ENCODE assay signal across 1 cellular context in genomic region chr14:55129428-55130193, GRCh38.
TF ChIP-seq lines count a peak whose summit lies in the region.

No MANE protein-coding gene starts in this region.

TF ChIP-seq in HepG2, 621 proteins besides CTCF, POLR2A, EP300 and RAD21 (continued from another document and continues in another):
- TF ChIP-seq ARID4A (CRISPR knock-in tag; IDR thresholded peaks at IDR 0.05; ENCODE audit: borderline replicate concordance) (0 out of 2 replicates have a peak, but pooled peaks have one; percentile 22), ZBTB3 (CRISPR knock-in tag; IDR thresholded peaks at IDR 0.05; ENCODE audit: borderline replicate concordance, low read depth) (no peak), EED (CRISPR knock-in tag; IDR thresholded peaks at IDR 0.05) (peak; percentile 65; the same call in 1 of the 2 replicates), ZNF20 (CRISPR knock-in tag; IDR thresholded peaks at IDR 0.05) (0 out of 2 replicates have a peak, but pooled peaks have one; percentile 13), SOX5 (CRISPR knock-in tag; IDR thresholded peaks at IDR 0.05; ENCODE audit: borderline replicate concordance) (0 out of 2 replicates have a peak, but pooled peaks have one; percentile 24), ZNF282 (IDR thresholded peaks at IDR 0.05; ENCODE audit: partially characterized antibody) (no peak), GATAD1 (CRISPR knock-in tag; IDR thresholded peaks at IDR 0.05) (no peak), ZBTB49 (CRISPR knock-in tag; IDR thresholded peaks at IDR 0.05; ENCODE audit: borderline replicate concordance) (no peak), PLSCR1 (CRISPR knock-in tag; IDR thresholded peaks at IDR 0.05; ENCODE audit: borderline replicate concordance) (no peak), BCL3 (CRISPR knock-in tag; IDR thresholded peaks at IDR 0.05) (peak; percentile 54; the same call in 1 of the 2 replicates), CENPT (CRISPR knock-in tag; IDR thresholded peaks at IDR 0.05; ENCODE audit: low read depth) (0 out of 2 replicates have a peak, but pooled peaks have one; percentile 25), MTERF4 (CRISPR knock-in tag; IDR thresholded peaks at IDR 0.05) (peak; percentile 48; the same call in 1 of the 2 replicates), ZMYM4 (CRISPR knock-in tag; IDR thresholded peaks at IDR 0.05) (peak; percentile 10; the same call in 1 of the 2 replicates), TFAP4 (IDR thresholded peaks at IDR 0.05; ENCODE audit: borderline replicate concordance, low read depth) (peak; percentile 76; the same call in 1 of the 2 replicates), TGIF2 (CRISPR knock-in tag; IDR thresholded peaks at IDR 0.05) (no peak), KLF9 (CRISPR knock-in tag; IDR thresholded peaks at IDR 0.05; ENCODE audit: low read depth) (0 out of 2 replicates have a peak, but pooled peaks have one; percentile 44), ZFP91 (CRISPR knock-in tag; IDR thresholded peaks at IDR 0.05; ENCODE audit: borderline replicate concordance) (peak; percentile 69; the same call in 1 of the 2 replicates), ZBTB46 (CRISPR knock-in tag; IDR thresholded peaks at IDR 0.05; ENCODE audit: borderline replicate concordance) (0 out of 2 replicates have a peak, but pooled peaks have one; percentile 39), ZBTB7B (CRISPR knock-in tag; IDR thresholded peaks at IDR 0.05) (0 out of 2 replicates have a peak, but pooled peaks have one; percentile 54), ZNF687 (CRISPR knock-in tag; IDR thresholded peaks at IDR 0.05) (peak; percentile 87), PITX1 (CRISPR knock-in tag; IDR thresholded peaks at IDR 0.05) (0 out of 2 replicates have a peak, but pooled peaks have one; percentile 0), ZNF768 (CRISPR knock-in tag; IDR thresholded peaks at IDR 0.05) (peak; percentile 29; the same call in 1 of the 2 replicates), TBP (CRISPR knock-in tag; IDR thresholded peaks at IDR 0.05) (0 out of 2 replicates have a peak, but pooled peaks have one; percentile 14), NFIC (IDR thresholded peaks at IDR 0.05; ENCODE audit: low read length) (no peak), MXD3 (CRISPR knock-in tag; IDR thresholded peaks at IDR 0.05) (peak; percentile 18; the same call in 1 of the 2 replicates), GABPB1 (CRISPR knock-in tag; IDR thresholded peaks at IDR 0.05) (peak; percentile 57; the same call in 1 of the 2 replicates), ATAD3A (CRISPR knock-in tag; IDR thresholded peaks at IDR 0.05) (no peak), ZC3H4 (CRISPR knock-in tag; IDR thresholded peaks at IDR 0.05; ENCODE audit: borderline replicate concordance) (no peak), MXI1 (IDR thresholded peaks at IDR 0.05; ENCODE audit: borderline replicate concordance, low read depth, low read length) (0 out of 3 replicates have a peak, but pooled peaks have one; percentile 18), TRAFD1 (CRISPR knock-in tag; IDR thresholded peaks at IDR 0.05; ENCODE audit: borderline replicate concordance) (no peak)
